ENCODE assay signal across 23 cellular contexts in the genomic region with DNA sequence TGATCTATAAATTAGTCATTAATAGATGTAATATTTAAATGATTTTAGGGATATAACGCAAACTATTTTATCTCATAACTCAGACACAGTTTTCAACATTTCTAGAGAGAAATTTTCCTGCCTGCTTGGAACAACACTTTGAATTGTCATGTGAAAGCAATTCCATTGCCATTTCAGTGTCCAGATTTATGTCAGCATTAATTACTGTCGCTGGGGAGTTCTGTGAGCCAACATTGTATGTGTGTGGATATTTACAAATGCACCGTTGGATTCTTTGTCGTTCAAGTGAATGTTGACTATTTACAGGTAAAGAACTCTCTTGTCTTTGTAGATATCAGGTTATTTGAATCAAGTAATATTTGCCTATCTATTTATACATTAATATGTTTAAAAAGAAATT.
DNase-seq lines count a peak whose midpoint lies in the region; ATAC-seq and TF ChIP-seq lines count a peak whose summit lies in the region.
"Had no signal": no experiment of that assay in that cellular context is flagged by ENCODE, and none has a peak within 500 bp of the region (broad histone marks: within the 10 kb centered on the region; RNA-seq: fewer than 3 reads in every experiment).

No MANE protein-coding gene starts in this region.

- no TSS peak for BruUV-seq in MCF 10A (replicated peaks; lab: Mats Ljungman, UMichigan)

- intact Hi-C loops in MCF 10A (cut with micrococcal nuclease): no loop called here

- H3K27me3 Mint-ChIP-seq in MCF 10A (ENCODE audit: insufficient read depth, unreplicated experiment): no peaks in the 10 kb centered on the region
- H3K27me3 Mint-ChIP-seq: activated CD8-positive, alpha-beta T cell treated with anti-CD3 and anti-CD28 coated beads for 36 hours; activated naive CD8-positive, alpha-beta T cell treated with anti-CD3 and anti-CD28 coated beads for 36 hours; CD4-positive, alpha-beta T cell; central memory CD8-positive, alpha-beta T cell had no signal

- no peak overlapping the region for H3K4me3 Mint-ChIP-seq in MCF 10A (ENCODE audit: unreplicated experiment)
- H3K4me3 Mint-ChIP-seq: activated CD8-positive, alpha-beta T cell treated with anti-CD3 and anti-CD28 coated beads for 36 hours; activated naive CD8-positive, alpha-beta T cell treated with anti-CD3 and anti-CD28 coated beads for 36 hours; CD4-positive, alpha-beta T cell; central memory CD8-positive, alpha-beta T cell; nephron had no signal

- no peaks in the 10 kb centered on the region for H3K36me3 Mint-ChIP-seq in MCF 10A (ENCODE audit: insufficient read depth, unreplicated experiment)

- no peak for TF ChIP-seq CTCF in MCF 10A (IDR thresholded peaks at IDR 0.05; ENCODE audit: unreplicated experiment)

- CTCF ChIA-PET in MCF 10A (lab: Yijun Ruan, JAX): no interaction called here

- ATAC-seq in GM21515 (IDR thresholded peaks at IDR 0.05; ENCODE audit: unreplicated experiment): no peak
- ATAC-seq: activated CD4-positive, CD25-positive, alpha-beta regulatory T cell treated with anti-CD3 and anti-CD28 coated beads, Interleukin-2, amount 50 U/mL, for 24 hours; activated CD8-positive, alpha-beta T cell treated with anti-CD3 and anti-CD28 coated beads for 36 hours; right cardiac atrium had no signal

- no peak overlapping the region for H3K27ac Mint-ChIP-seq in MCF 10A (ENCODE audit: low read depth, unreplicated experiment)
- H3K27ac Mint-ChIP-seq: activated CD8-positive, alpha-beta T cell treated with anti-CD3 and anti-CD28 coated beads for 36 hours; activated naive CD8-positive, alpha-beta T cell treated with anti-CD3 and anti-CD28 coated beads for 36 hours; CD4-positive, alpha-beta T cell had no signal

- H3K4me1 Mint-ChIP-seq in MCF 10A (ENCODE audit: insufficient read depth, unreplicated experiment): peaks cover 5% of the 10 kb centered on the region

- peak; percentile 38 for DNase-seq in NCI-H446 treated with DMSO at 0.1 percent for 48 hours (lab: John Stamatoyannopoulos, UW)
- peak; percentile 68 for DNase-seq in cerebellum (ENCODE audit: low spot score)
- DNase-seq in midbrain (lab: John Stamatoyannopoulos, UW): peak; percentile 48
- no peak for DNase-seq in NCI-H345 treated with DMSO at 0.1 percent for 48 hours (lab: John Stamatoyannopoulos, UW; ENCODE audit: unreplicated experiment)
- DNase-seq in NCI-H2171 treated with DMSO at 0.1 percent for 48 hours (lab: John Stamatoyannopoulos, UW): no peak
- no peak for DNase-seq in MCF 10A (ENCODE audit: unreplicated experiment)
- DNase-seq: activated CD8-positive, alpha-beta T cell treated with anti-CD3 and anti-CD28 coated beads for 36 hours; activated naive CD8-positive, alpha-beta T cell treated with anti-CD3 and anti-CD28 coated beads for 36 hours; activated T-cell treated with anti-CD3 and anti-CD28 coated beads for 4 hours; CD4-positive, alpha-beta T cell; effector CD4-positive, alpha-beta T cell; NCI-H1048; NCI-H1694; NCI-H2171; NCI-H526 treated with DMSO at 0.1 percent for 48 hours; ovary; right cardiac atrium; stimulated activated CD4-positive, alpha-beta T cell treated with anti-CD3 and anti-CD28 coated beads, Interleukin-2, amount 100 ng/mL, for 48 hours; upper lobe of left lung had no signal

- no peaks in the 10 kb centered on the region for H3K9me3 Mint-ChIP-seq in MCF 10A (ENCODE audit: unreplicated experiment)
- H3K9me3 Mint-ChIP-seq: CD4-positive, alpha-beta T cell had no signal

- POLR2A ChIA-PET in MCF 10A (lab: Yijun Ruan, JAX): no interaction called here

Comparison
In these comparisons a context has a peak if more than half of its experiments do, and no peak if none do; other contexts are left out.
1. DNase-seq: peak in NCI-H446 treated with DMSO at 0.1 percent for 48 hours (single experiment), cerebellum (single experiment) and midbrain (single experiment); none in NCI-H345 treated with DMSO at 0.1 percent for 48 hours (single experiment), NCI-H2171 treated with DMSO at 0.1 percent for 48 hours (single experiment) and MCF 10A (single experiment).